8 cellular contexts compared by ENCODE assay signal in genomic region chr5:56816546-56817081, GRCh38. TPM values are rescaled to one million over a fixed set of nuclear protein-coding genes. Genes with fewer than 3 reads are reported as not detected.
DNase-seq lines count a peak whose midpoint lies in the region; ATAC-seq and TF ChIP-seq lines count a peak whose summit lies in the region.

No MANE protein-coding gene starts in this region.

- TF ChIP-seq CTCF in Peyer's patch (IDR thresholded peaks at IDR 0.05) = no peak
- TF ChIP-seq CTCF in foreskin keratinocyte (conservative IDR thresholded peaks at IDR 0.05) = no peak
- TF ChIP-seq CTCF in upper lobe of left lung (IDR thresholded peaks at IDR 0.05) = peak in 1 of 6 experiments; percentile 6

- H3K4me3 ChIP-seq in CD4-positive, CD25-positive, alpha-beta regulatory T cell (ENCODE audit: low read depth, low read length) = peak overlapping the region; percentile 98
- H3K4me3 ChIP-seq in Peyer's patch (peak overlapping the region; percentile 60 to 99 (median 92)), neuron (ENCODE audit: low read length) (peak overlapping the region; percentile 64), upper lobe of left lung (peak overlapping the region; percentile 83 to 99 (median 90))

- TF ChIP-seq EP300 in upper lobe of left lung (IDR thresholded peaks at IDR 0.05) = no peak

- no peaks in the 10 kb centered on the region for H3K27me3 ChIP-seq in CD4-positive, CD25-positive, alpha-beta regulatory T cell (ENCODE audit: control insufficient read depth, insufficient read depth, low read length)
- H3K27me3 ChIP-seq in Peyer's patch (no peaks in the 10 kb centered on the region), foreskin keratinocyte (no peaks in the 10 kb centered on the region), neuron (ENCODE audit: insufficient read depth, low read length) (peaks cover 20% of the 10 kb centered on the region), upper lobe of left lung (no peaks in the 10 kb centered on the region)

- peaks cover 8% of the 10 kb centered on the region for H3K36me3 ChIP-seq in CD4-positive, CD25-positive, alpha-beta regulatory T cell (ENCODE audit: control insufficient read depth, insufficient read depth, low read length)
- H3K36me3 ChIP-seq in Peyer's patch = no peaks in the 10 kb centered on the region
- H3K36me3 ChIP-seq in neuron (ENCODE audit: insufficient read depth, low read length) = no peaks in the 10 kb centered on the region
- H3K36me3 ChIP-seq in upper lobe of left lung = no peaks in the 10 kb centered on the region

- no peaks in the 10 kb centered on the region for H3K9me3 ChIP-seq in CD4-positive, CD25-positive, alpha-beta regulatory T cell (ENCODE audit: control insufficient read depth in 2 of 2, low read length in 2 of 2)
- H3K9me3 ChIP-seq in Peyer's patch (no peaks in the 10 kb centered on the region), neuron (ENCODE audit: low read length) (no peaks in the 10 kb centered on the region), upper lobe of left lung (no peaks in the 10 kb centered on the region)

- H3K4me3 Mint-ChIP-seq in CD4-positive, CD25-positive, alpha-beta regulatory T cell = peak overlapping the region; percentile 96 to 100 (median 96)

- peak overlapping the region; percentile 90 for H3K27ac ChIP-seq in CD4-positive, CD25-positive, alpha-beta regulatory T cell (ENCODE audit: insufficient read depth, low read length, poor library complexity, severe bottlenecking)
- H3K27ac ChIP-seq in Peyer's patch = peak overlapping the region; percentile 93 to 100 (median 98)
- peak overlapping the region; percentile 90 for H3K27ac ChIP-seq in foreskin keratinocyte
- peak overlapping the region; percentile 95 to 99 (median 98) for H3K27ac ChIP-seq in upper lobe of left lung

- H3K27me3 Mint-ChIP-seq in CD4-positive, CD25-positive, alpha-beta regulatory T cell = peaks cover 6% of the 10 kb centered on the region

- H2AFZ ChIP-seq in neuron (ENCODE audit: low read depth, low read length) = peak overlapping the region; percentile 48

- peak overlapping the region; percentile 91 to 97 (median 93) for H3K27ac Mint-ChIP-seq in CD4-positive, CD25-positive, alpha-beta regulatory T cell

- peak; percentile 58 to 89 (median 73) for DNase-seq in CD4-positive, CD25-positive, alpha-beta regulatory T cell
- DNase-seq in Peyer's patch = peak; percentile 68 to 85 (median 77)
- peak; percentile 43 for DNase-seq in activated gamma-delta T cell (lab: John Stamatoyannopoulos, UW)
- peak in 1 of 2 donors; percentile 72 for DNase-seq in foreskin keratinocyte
- DNase-seq in upper lobe of left lung = peak; percentile 73 to 92

- H3K36me3 Mint-ChIP-seq in CD4-positive, CD25-positive, alpha-beta regulatory T cell = peaks cover 9% of the 10 kb centered on the region

- H3K4me1 Mint-ChIP-seq in CD4-positive, CD25-positive, alpha-beta regulatory T cell = peaks cover 30 to 52% (median 41%) of the 10 kb centered on the region in 4 donors

- ATAC-seq in CD4-positive, CD25-positive, alpha-beta regulatory T cell (ENCODE audit: low read depth in 2 of 2) = peak; percentile 26 to 35
- ATAC-seq in GM19035 (IDR thresholded peaks at IDR 0.05; ENCODE audit: unreplicated experiment) = peak; percentile 37
- ATAC-seq in HG03175 (IDR thresholded peaks at IDR 0.05; ENCODE audit: unreplicated experiment) = peak; percentile 40
- ATAC-seq in foreskin keratinocyte = peak; percentile 44
- peak; percentile 73 to 77 for ATAC-seq in upper lobe of left lung (ENCODE audit: low FRiP score in 2 of 2)

- peaks cover 0 to 2% (median 0%) of the 10 kb centered on the region in 7 donors for H3K9me3 Mint-ChIP-seq in CD4-positive, CD25-positive, alpha-beta regulatory T cell

- peaks cover 40% of the 10 kb centered on the region for H3K4me1 ChIP-seq in CD4-positive, CD25-positive, alpha-beta regulatory T cell (ENCODE audit: control insufficient read depth, insufficient read depth, low read length, poor library complexity, severe bottlenecking)
- H3K4me1 ChIP-seq in Peyer's patch (peaks cover 0 to 16% (median 6%) of the 10 kb centered on the region in 4 donors), foreskin keratinocyte (peaks cover 29% of the 10 kb centered on the region), neuron (ENCODE audit: insufficient read depth, low read length) (peaks cover 14% of the 10 kb centered on the region), upper lobe of left lung (peaks cover 20 to 39% (median 36%) of the 10 kb centered on the region in 4 donors)

- WGBS in upper lobe of left lung, 2 donors = 0% methylated on average over 12 to 24 of the region's 43 CpGs

- peak in 1 of 2 donors; percentile 8 for TF ChIP-seq POLR2A in Peyer's patch (IDR thresholded peaks at IDR 0.05)
- TF ChIP-seq POLR2A in upper lobe of left lung (IDR thresholded peaks at IDR 0.05) = peak in 2 of 4 donors; percentile 30 to 37

RNA-seq across cellular contexts. Expression of gene MAP3K1, which starts 1.3 kb away (rescaled TPM):
- total RNA-seq in CD4-positive, CD25-positive, alpha-beta regulatory T cell = 110 TPM
- polyA plus RNA-seq in CD4-positive, CD25-positive, alpha-beta regulatory T cell = 10 to 100 TPM; 64.3 to 84.5 (median 76.1) TPM
- total RNA-seq in Peyer's patch = 10 to 100 TPM; 12.8 to 55.3 (median 17.4) TPM
- 11.9 and 13.6 TPM in 2 replicates for total RNA-seq in foreskin keratinocyte
- 2.1 and 2.8 TPM in 2 replicates for polyA plus RNA-seq in foreskin keratinocyte
- total RNA-seq in upper lobe of left lung = 10 to 100 TPM; 10.9 to 29.2 (median 23.3) TPM
